ENCODE assay signal across 20 cellular contexts in the genomic region with DNA sequence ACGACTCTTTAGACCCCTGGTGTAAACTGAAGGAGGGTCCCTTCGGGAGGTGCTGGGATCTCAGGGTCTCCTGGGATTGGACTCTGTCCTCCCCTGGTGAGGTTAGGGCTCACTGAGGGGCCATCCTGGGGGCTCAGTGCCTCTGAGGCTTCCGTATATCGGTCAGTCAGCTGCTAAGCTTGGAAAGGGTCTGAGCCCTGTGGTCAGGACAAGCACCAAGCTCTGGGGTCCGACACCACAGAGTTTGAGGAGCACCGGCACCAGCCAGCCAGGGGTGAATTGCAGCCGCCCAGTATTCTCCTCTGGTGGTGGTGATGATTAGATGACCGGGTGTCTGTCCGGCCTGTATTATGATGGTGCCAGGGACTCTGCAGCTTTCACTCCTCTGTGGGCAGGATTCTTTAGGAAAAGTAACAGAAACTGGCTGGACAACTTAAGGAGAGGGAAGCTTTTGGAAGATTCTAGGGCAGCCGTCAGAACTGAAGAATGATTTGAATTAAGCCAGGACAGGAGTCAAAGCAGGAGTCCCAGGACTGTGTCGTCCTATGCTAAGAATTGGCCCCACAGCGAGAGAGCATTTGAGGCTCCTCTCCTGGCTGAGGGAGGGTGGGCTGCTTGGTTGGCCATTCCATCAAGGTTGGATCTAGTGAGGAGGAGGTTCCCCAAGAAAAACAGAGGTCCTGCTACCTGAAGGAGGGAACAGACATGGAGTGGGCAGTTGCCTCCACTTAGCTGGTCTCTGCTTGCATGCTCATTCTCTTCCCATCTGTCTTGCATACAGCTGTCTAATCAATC.
"Had no signal": no experiment of that assay in that cellular context is flagged by ENCODE, and none has a peak within 500 bp of the region (broad histone marks: within the 10 kb centered on the region; RNA-seq: fewer than 3 reads in every experiment).

No MANE protein-coding gene starts in this region.

- H3K4me3 Mint-ChIP-seq: activated CD8-positive, alpha-beta T cell treated with anti-CD3 and anti-CD28 coated beads, Interleukin-2, amount 10 ng/mL, durations not matched to agents 7 days and 5 days; activated naive CD8-positive, alpha-beta T cell treated with anti-CD3 and anti-CD28 coated beads for 36 hours; central memory CD8-positive, alpha-beta T cell; endodermal cell; mesothelial cell of epicardium; naive thymus-derived CD8-positive, alpha-beta T cell; stimulated activated effector memory CD8-positive, alpha-beta T cell treated with anti-CD3 and anti-CD28 coated beads, Interleukin-12 subunit alpha, Interleukin-12 subunit beta, amount 100 ng/mL, for 72 hours; stimulated activated naive CD8-positive, alpha-beta T cell treated with anti-CD3 and anti-CD28 coated beads, Interleukin-15, amount 100 ng/mL, for 72 hours had no signal

- H3K27me3 ChIP-seq: right lobe of liver had no signal

- H3K4me1 ChIP-seq: right lobe of liver had no signal

- H3K4me3 ChIP-seq: coronary artery, heart left ventricle, lower lobe of right lung, right lobe of liver, skin epidermis had no signal

- H3K27ac ChIP-seq: coronary artery, heart left ventricle, lower lobe of right lung, right lobe of liver, skin epidermis had no signal

- H3K36me3 ChIP-seq: heart left ventricle, lower lobe of right lung, right lobe of liver had no signal

- H3K9me3 ChIP-seq: lower lobe of right lung, right lobe of liver had no signal

- H3K36me3 Mint-ChIP-seq: activated naive CD8-positive, alpha-beta T cell treated with anti-CD3 and anti-CD28 coated beads for 36 hours; stimulated activated effector memory CD8-positive, alpha-beta T cell treated with anti-CD3 and anti-CD28 coated beads, Interleukin-12 subunit alpha, Interleukin-12 subunit beta, amount 100 ng/mL, for 72 hours had no signal

- H3K9me3 Mint-ChIP-seq: central memory CD8-positive, alpha-beta T cell; stimulated activated effector memory CD8-positive, alpha-beta T cell treated with anti-CD3 and anti-CD28 coated beads, Interleukin-12 subunit alpha, Interleukin-12 subunit beta, amount 100 ng/mL, for 72 hours had no signal

- H3K4me1 Mint-ChIP-seq: endodermal cell had no signal

- DNase-seq: activated CD4-positive, alpha-beta T cell treated with anti-CD3 and anti-CD28 coated beads for 1 hour; activated CD4-positive, alpha-beta T cell treated with anti-CD3 and anti-CD28 coated beads, Interleukin-2, amount 50 U/mL, for 1 hour; activated CD8-positive, alpha-beta T cell treated with anti-CD3 and anti-CD28 coated beads, Interleukin-2, amount 10 ng/mL, durations not matched to agents 7 days and 5 days; activated naive CD4-positive, alpha-beta T cell treated with Interleukin-2 at 50 U/mL for 16 hours; activated naive CD8-positive, alpha-beta T cell treated with anti-CD3 and anti-CD28 coated beads for 36 hours; activated T-cell treated with anti-CD3 and anti-CD28 coated beads, Interleukin-2, amount 50 U/mL, for 48 hours; endodermal cell; heart left ventricle; lower lobe of right lung; naive thymus-derived CD8-positive, alpha-beta T cell; stimulated activated CD4-positive, alpha-beta T cell treated with anti-CD3 and anti-CD28 coated beads, Interleukin-1b, Interleukin-23, amount 100 ng/mL, for 48 hours; stimulated activated naive CD8-positive, alpha-beta T cell treated with anti-CD3 and anti-CD28 coated beads, Interleukin-15, amount 100 ng/mL, for 72 hours; T-helper 9 cell; trophoblast cell had no signal

- H3K27ac Mint-ChIP-seq: activated CD8-positive, alpha-beta T cell treated with anti-CD3 and anti-CD28 coated beads, Interleukin-2, amount 10 ng/mL, durations not matched to agents 7 days and 5 days; activated naive CD8-positive, alpha-beta T cell treated with anti-CD3 and anti-CD28 coated beads for 36 hours; endodermal cell; naive thymus-derived CD8-positive, alpha-beta T cell; stimulated activated effector memory CD8-positive, alpha-beta T cell treated with anti-CD3 and anti-CD28 coated beads, Interleukin-12 subunit alpha, Interleukin-12 subunit beta, amount 100 ng/mL, for 72 hours; stimulated activated naive CD8-positive, alpha-beta T cell treated with anti-CD3 and anti-CD28 coated beads, Interleukin-15, amount 100 ng/mL, for 72 hours had no signal

- ATAC-seq: activated CD8-positive, alpha-beta T cell treated with anti-CD3 and anti-CD28 coated beads, Interleukin-2, amount 10 ng/mL, durations not matched to agents 7 days and 5 days; heart left ventricle; lower lobe of right lung; naive thymus-derived CD8-positive, alpha-beta T cell; right lobe of liver; stimulated activated effector memory CD8-positive, alpha-beta T cell treated with anti-CD3 and anti-CD28 coated beads, Interleukin-12 subunit alpha, Interleukin-12 subunit beta, amount 100 ng/mL, for 72 hours; stimulated activated naive CD8-positive, alpha-beta T cell treated with anti-CD3 and anti-CD28 coated beads, Interleukin-15, amount 100 ng/mL, for 72 hours had no signal
